8 cellular contexts compared by ENCODE assay signal in the genomic region with DNA sequence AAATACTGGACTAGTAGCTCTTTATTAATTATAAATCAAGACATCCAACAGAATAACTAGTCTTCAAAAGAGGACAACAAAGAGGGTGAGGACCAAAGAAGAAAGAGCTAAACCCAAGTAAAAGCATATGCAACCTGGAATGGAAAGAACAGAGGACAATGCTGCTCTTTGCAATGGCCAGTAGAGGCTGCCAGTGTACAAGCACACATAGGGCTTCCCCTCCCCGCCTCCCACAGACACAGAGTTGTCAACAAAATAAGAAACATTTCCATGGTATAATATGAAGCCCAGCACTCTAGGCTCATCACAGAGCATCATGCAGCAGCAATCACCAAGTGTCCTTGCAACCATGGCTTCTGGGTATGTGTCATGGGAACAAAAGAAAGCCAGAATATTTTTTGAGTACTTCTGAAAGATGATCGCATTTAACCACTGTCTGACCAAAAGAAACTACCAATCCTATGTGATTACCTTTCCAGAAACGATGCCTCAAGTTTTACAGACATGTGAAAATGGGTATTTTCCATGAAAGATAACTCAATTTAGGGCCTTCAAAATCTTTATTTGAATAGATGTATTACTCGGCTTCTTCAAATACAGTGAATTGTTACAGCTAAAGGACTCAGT. TPM values are rescaled to one million over a fixed set of nuclear protein-coding genes. Genes with fewer than 3 reads are reported as not detected.
A peak's percentile ranks its signal among the peaks of the same experiment; 100 is the strongest.
DNase-seq lines count a peak whose midpoint lies in the region; ATAC-seq and TF ChIP-seq lines count a peak whose summit lies in the region.

No MANE protein-coding gene starts in this region.

- H3K27me3 ChIP-seq in HL-60 (ENCODE audit: insufficient read depth, poor library complexity, severe bottlenecking) (no peaks in the 10 kb centered on the region), fibroblast of lung (ENCODE audit: control insufficient read depth, insufficient read depth, low read length) (no peaks in the 10 kb centered on the region), neural progenitor cell (no peaks in the 10 kb centered on the region), thyroid gland (no peaks in the 10 kb centered on the region)

- H3K9me3 Mint-ChIP-seq in activated T-cell treated with anti-CD3 and anti-CD28 coated beads, Interleukin-2, amount 50 U/mL, for 24 hours, result no peaks in the 10 kb centered on the region
- peaks cover 20% of the 10 kb centered on the region for H3K9me3 Mint-ChIP-seq in neural progenitor cell

- no peaks in the 10 kb centered on the region for H3K27me3 Mint-ChIP-seq in activated T-cell treated with anti-CD3 and anti-CD28 coated beads, Interleukin-2, amount 50 U/mL, for 24 hours
- no peaks in the 10 kb centered on the region for H3K27me3 Mint-ChIP-seq in neural progenitor cell (ENCODE audit: insufficient read depth, low read depth)

- WGBS in thyroid gland, 2 donors, result 64 to 72% methylated on average over 4 of the region's 4 CpGs

- H3K27ac ChIP-seq in HL-60 (replicated peaks) (no peak overlapping the region), fibroblast of lung (ENCODE audit: insufficient read depth, low read length) (no peak overlapping the region), neural progenitor cell (peak overlapping the region; percentile 66), thyroid gland (no peak overlapping the region)

- TF ChIP-seq CTCF in HL-60 (IDR thresholded peaks at IDR 0.05; ENCODE audit: insufficient read depth, low read length), result peak; percentile 98
- TF ChIP-seq CTCF in fibroblast of lung (conservative IDR thresholded peaks at IDR 0.05 in 1 of 2, IDR thresholded peaks at IDR 0.05 in 1 of 2; ENCODE audit: low read depth in 1 of 2, low read length in 2 of 2), result peak; percentile 99 to 100
- peak; percentile 83 for TF ChIP-seq CTCF in neural progenitor cell (IDR thresholded peaks at IDR 0.05)
- peak; percentile 48 to 79 (median 64) for TF ChIP-seq CTCF in thyroid gland (IDR thresholded peaks at IDR 0.05)

- peaks cover 8% of the 10 kb centered on the region for H3F3A ChIP-seq in neural progenitor cell (ENCODE audit: low read depth)

- peak; percentile 44 for DNase-seq in DMS114 treated with DMSO at 0.1 percent for 48 hours (lab: John Stamatoyannopoulos, UW; ENCODE audit: unreplicated experiment)
- peak; percentile 1 to 69 for DNase-seq in HL-60 (ENCODE audit: low read depth in 1 of 2, low spot score in 1 of 2)
- DNase-seq in NCI-H82 treated with DMSO at 0.1 percent for 48 hours (lab: John Stamatoyannopoulos, UW; ENCODE audit: unreplicated experiment), result peak; percentile 21
- peak; percentile 64 for DNase-seq in activated T-cell treated with anti-CD3 and anti-CD28 coated beads, Interleukin-2, amount 50 U/mL, for 24 hours
- DNase-seq in fibroblast of lung (ENCODE audit: low read depth in 2 of 2), result peak; percentile 63 to 72
- DNase-seq in neural progenitor cell (ENCODE audit: low spot score), result peak; percentile 82
- peak; percentile 51 to 69 for DNase-seq in thyroid gland

- no peak for TF ChIP-seq POLR2A in thyroid gland (IDR thresholded peaks at IDR 0.05)

- peak overlapping the region; percentile 60 for H3K27ac Mint-ChIP-seq in activated T-cell treated with anti-CD3 and anti-CD28 coated beads, Interleukin-2, amount 50 U/mL, for 24 hours
- H3K27ac Mint-ChIP-seq in neural progenitor cell, result peak overlapping the region; percentile 54

- H3K4me1 ChIP-seq in fibroblast of lung (ENCODE audit: control insufficient read depth, extremely low read depth, insufficient read depth, low read length), result no peaks in the 10 kb centered on the region
- H3K4me1 ChIP-seq in neural progenitor cell, result peaks cover 21% of the 10 kb centered on the region
- H3K4me1 ChIP-seq in thyroid gland, result peaks cover 0 to 3% of the 10 kb centered on the region in 2 donors

- H2AFZ ChIP-seq in fibroblast of lung (ENCODE audit: low read length), result no peak overlapping the region
- H2AFZ ChIP-seq in neural progenitor cell (replicated peaks), result no peak overlapping the region

- H4K20me1 ChIP-seq in fibroblast of lung (ENCODE audit: control insufficient read depth, extremely low read depth, insufficient read depth, low read length), result no peaks in the 10 kb centered on the region
- H4K20me1 ChIP-seq in neural progenitor cell (ENCODE audit: low read depth), result peaks cover 17% of the 10 kb centered on the region

- no peak overlapping the region for H3K4me3 Mint-ChIP-seq in activated T-cell treated with anti-CD3 and anti-CD28 coated beads, Interleukin-2, amount 50 U/mL, for 24 hours
- H3K4me3 Mint-ChIP-seq in neural progenitor cell, result no peak overlapping the region

- H3K79me2 ChIP-seq in fibroblast of lung (ENCODE audit: control insufficient read depth, insufficient read depth, low read length), result no peaks in the 10 kb centered on the region
- peaks cover 91% of the 10 kb centered on the region for H3K79me2 ChIP-seq in neural progenitor cell (ENCODE audit: low read depth)

- peaks cover 13% of the 10 kb centered on the region for H3K36me3 Mint-ChIP-seq in activated T-cell treated with anti-CD3 and anti-CD28 coated beads, Interleukin-2, amount 50 U/mL, for 24 hours (ENCODE audit: low read depth)
- H3K36me3 Mint-ChIP-seq in neural progenitor cell, result peaks cover 26% of the 10 kb centered on the region

- H3K9me3 ChIP-seq in fibroblast of lung (ENCODE audit: control insufficient read depth, insufficient read depth, low read depth, low read length) (no peaks in the 10 kb centered on the region), neural progenitor cell (ENCODE audit: low read depth) (no peaks in the 10 kb centered on the region), thyroid gland (no peaks in the 10 kb centered on the region)

- H3K36me3 ChIP-seq in fibroblast of lung (ENCODE audit: control insufficient read depth, insufficient read depth, low read length) (no peaks in the 10 kb centered on the region), neural progenitor cell (peaks cover 5% of the 10 kb centered on the region), thyroid gland (no peaks in the 10 kb centered on the region)

- ATAC-seq in GM21390 (IDR thresholded peaks at IDR 0.05; ENCODE audit: unreplicated experiment), result peak; percentile 99

- H3K4me2 ChIP-seq in fibroblast of lung (ENCODE audit: extremely low read depth, insufficient read depth, low read length), result no peak overlapping the region
- H3K4me2 ChIP-seq in neural progenitor cell, result peak overlapping the region; percentile 59

- intact Hi-C loops in thyroid gland (cut with DNase I), result no loop called here

- H3K9ac ChIP-seq in fibroblast of lung (ENCODE audit: insufficient read depth, low read length) (no peak overlapping the region), neural progenitor cell (no peak overlapping the region)

- peaks cover 19% of the 10 kb centered on the region for H3K4me1 Mint-ChIP-seq in activated T-cell treated with anti-CD3 and anti-CD28 coated beads, Interleukin-2, amount 50 U/mL, for 24 hours (ENCODE audit: low read depth)
- H3K4me1 Mint-ChIP-seq in neural progenitor cell, result peaks cover 41% of the 10 kb centered on the region

- H3K4me3 ChIP-seq in HL-60 (replicated peaks; ENCODE audit: insufficient read depth, low read length) (no peak overlapping the region), fibroblast of lung (replicated peaks in 1 of 4; ENCODE audit: control extremely low read depth in 1 of 4, insufficient read depth in 1 of 4, low read depth in 3 of 4, low read length in 4 of 4) (no peak overlapping the region), neural progenitor cell (no peak overlapping the region), thyroid gland (replicated peaks in 1 of 3) (no peak overlapping the region)

RNA-seq across cellular contexts. Expression of a gene that starts 58.1 kb away (rescaled TPM):
- total RNA-seq in fibroblast of lung (2.8 and 3.1 TPM in 2 replicates), neural progenitor cell (ENCODE audit: low replicate concordance) (24.8 and 39.6 TPM in 2 replicates), thyroid gland (10 to 100 TPM in 3 of 4 donors, 1 to 10 TPM in 1; 8.8 to 16.7 (median 12.3) TPM)
- polyA plus RNA-seq in fibroblast of lung, result 2.2 and 2.8 TPM in 2 replicates
- 1.1 and 1.5 TPM in 2 replicates for polyA plus RNA-seq in fibroblast of lung (2012)
- 8.1 and 30.6 TPM in 2 replicates for polyA minus RNA-seq in fibroblast of lung (ENCODE audit: low replicate concordance)

Comparison
In these comparisons a context has a peak if more than half of its experiments do, and no peak if none do; other contexts are left out.
1. DNase-seq: peak in every context shown above with its lines; median percentile 82 in neural progenitor cell; 68 in fibroblast of lung; 64 in activated T-cell treated with anti-CD3 and anti-CD28 coated beads, Interleukin-2, amount 50 U/mL, for 24 hours; 60 in thyroid gland; 44 in DMS114 treated with DMSO at 0.1 percent for 48 hours; 35 in HL-60; 21 in NCI-H82 treated with DMSO at 0.1 percent for 48 hours.